ENCODE assay signal across 8 cellular contexts in genomic region chr19:55173717-55174409, GRCh38. TPM values are rescaled to one million over a fixed set of nuclear protein-coding genes. Genes with fewer than 3 reads are reported as not detected.
DNase-seq lines count a peak whose midpoint lies in the region; ATAC-seq, FAIRE-seq and TF ChIP-seq lines count a peak whose summit lies in the region.

No MANE protein-coding gene starts in this region.

- no peak for ATAC-seq in GM18505 (IDR thresholded peaks at IDR 0.05; ENCODE audit: unreplicated experiment)
- ATAC-seq in HG02884 (IDR thresholded peaks at IDR 0.05; ENCODE audit: unreplicated experiment): no peak

- peak overlapping the region; percentile 66 for H3K4me3 ChIP-seq in BJ (ENCODE audit: low read depth, low read length)
- peak overlapping the region; percentile 13 for H3K4me3 ChIP-seq in HL-60 (replicated peaks; ENCODE audit: insufficient read depth, low read length)
- H3K4me3 ChIP-seq in SJCRH30: peak overlapping the region; percentile 48
- H3K4me3 ChIP-seq in bronchial epithelial cell (ENCODE audit: low read depth, low read length): peak overlapping the region; percentile 37

- POLR2A ChIA-PET in BJ (lab: Charles Lee): interaction anchor here (0.5 kb wide), 1 partner anchor 83 kb away, joined by 9 read pairs; no protein-coding TSS in a partner anchor

- H3K27ac ChIP-seq in HL-60 (replicated peaks) (no peak overlapping the region), SJCRH30 (no peak overlapping the region)

- TF ChIP-seq CTCF in BJ (IDR thresholded peaks at IDR 0.05; ENCODE audit: insufficient read depth, low read depth, low read length): peak; percentile 23; the same call in 1 of the 2 replicates
- no peak for TF ChIP-seq CTCF in HL-60 (IDR thresholded peaks at IDR 0.05; ENCODE audit: insufficient read depth, low read length)
- TF ChIP-seq CTCF in bronchial epithelial cell (IDR thresholded peaks at IDR 0.05; ENCODE audit: insufficient read depth, low read length, severe bottlenecking): no peak

- TF ChIP-seq POLR2A in GM18505 (IDR thresholded peaks at IDR 0.05; ENCODE audit: borderline replicate concordance, extremely low read depth, insufficient read depth, insufficient read length): no peak

- H3K36me3 Mint-ChIP-seq in immature natural killer cell: no peaks in the 10 kb centered on the region

- peaks cover 0 to 4% (median 0%) of the 10 kb centered on the region in 6 donors for H3K9me3 Mint-ChIP-seq in immature natural killer cell

- H3K36me3 ChIP-seq in BJ (ENCODE audit: control insufficient read depth, insufficient read depth, low read length): no peaks in the 10 kb centered on the region
- H3K36me3 ChIP-seq in SJCRH30: no peaks in the 10 kb centered on the region
- no peaks in the 10 kb centered on the region for H3K36me3 ChIP-seq in bronchial epithelial cell (ENCODE audit: control insufficient read depth, insufficient read depth, low read length)

- no peaks in the 10 kb centered on the region for H3K9me3 ChIP-seq in SJCRH30 (replicated peaks)

- H3K4me1 ChIP-seq in SJCRH30: 0 out of 2 replicates have a peak, but pooled peaks cover 1% of the 10 kb centered on the region

- peaks cover 16 to 19% of the 10 kb centered on the region in 2 donors for H3K4me1 Mint-ChIP-seq in immature natural killer cell

- DNase-seq in BJ (ENCODE audit: low read depth): peak; percentile 47
- no peak for DNase-seq in HL-60 (ENCODE audit: low read depth in 1 of 2, low spot score in 1 of 2)
- DNase-seq in SJCRH30: peak; percentile 51 to 53
- peak; percentile 35 for DNase-seq in bronchial epithelial cell (ENCODE audit: low read depth)
- DNase-seq in immature natural killer cell: peak in 2 of 3 donors; percentile 24 to 25
- DNase-seq in stimulated activated CD4-positive, alpha-beta T cell treated with anti-CD3 and anti-CD28 coated beads, Interleukin-4, amount 100 ng/mL, for 1 hour: peak; percentile 24

- no peak for FAIRE-seq in bronchial epithelial cell (lab: Jason Lieb, UNC)

- H3K27me3 ChIP-seq in BJ (ENCODE audit: control insufficient read depth, insufficient read depth, low read length) (0 out of 2 replicates have a peak, but pooled peaks cover 2% of the 10 kb centered on the region), HL-60 (ENCODE audit: insufficient read depth, poor library complexity, severe bottlenecking) (peaks cover 38% of the 10 kb centered on the region), SJCRH30 (peaks cover 9% of the 10 kb centered on the region; the same call in 1 of the 2 replicates), bronchial epithelial cell (ENCODE audit: control insufficient read depth, insufficient read depth, low read length) (no peaks in the 10 kb centered on the region)

- peak overlapping the region; percentile 73 to 78 (median 75) for H3K4me3 Mint-ChIP-seq in immature natural killer cell

- H3K27me3 Mint-ChIP-seq in immature natural killer cell (ENCODE audit: low read depth in 3 of 3): peaks cover 23 to 51% (median 33%) of the 10 kb centered on the region in 3 donors

- CTCF ChIA-PET in BJ (lab: Yijun Ruan, JAX): interaction anchor here (1.0 to 1.1 kb wide), 3 partner anchors 13 to 294 kb away, joined by 3 to 10 read pairs (median 4); no protein-coding TSS in a partner anchor

- H3K27ac Mint-ChIP-seq in immature natural killer cell: no peak overlapping the region

RNA-seq across cellular contexts. Expression of gene SYT5, which starts 6.2 kb away (rescaled TPM):
- polyA plus RNA-seq in BJ (2011; rRNA removed): 0.26 and 0.47 TPM in 2 replicates
- polyA minus RNA-seq in BJ (2011; rRNA and poly(A)+ RNA removed): 0.26 TPM in 1 of 2 replicates, not detected in the other
- 0.36 TPM in 1 of 2 replicates, not detected in the other for total RNA-seq in SJCRH30 (2014; rRNA removed; shearing (Covaris generic))
- total RNA-seq in bronchial epithelial cell: 0.13 and 0.26 TPM in 2 replicates
- under 1 TPM in 2 of 3 donors, not detected in 1; 0.55 to 0.96 TPM for polyA plus RNA-seq in immature natural killer cell

RNA-seq across cellular contexts. Expression of gene DNAAF3, which starts 7.5 kb away (rescaled TPM):
- polyA plus RNA-seq in BJ (2011; rRNA removed): 0.39 and 0.51 TPM in 2 replicates
- polyA minus RNA-seq in BJ (2011; rRNA and poly(A)+ RNA removed): 0.26 TPM in 1 of 2 replicates, not detected in the other
- total RNA-seq in SJCRH30 (2014; rRNA removed; shearing (Covaris generic)): 9.1 and 14.0 TPM in 2 replicates
- total RNA-seq in bronchial epithelial cell: 0.53 and 0.77 TPM in 2 replicates
- not detected for polyA plus RNA-seq in immature natural killer cell

RNA-seq across cellular contexts. Expression of gene TNNI3, which starts 16.3 kb away (rescaled TPM):
- polyA plus RNA-seq in BJ (2011; rRNA removed) (0.12 TPM in 1 of 2 replicates, not detected in the other), immature natural killer cell (1 to 10 TPM in 1 of 3 donors, not detected in 2; 1.5 TPM)
- polyA minus RNA-seq in BJ (2011; rRNA and poly(A)+ RNA removed): not detected in 2 replicates
- total RNA-seq in SJCRH30 (2014; rRNA removed; shearing (Covaris generic)): 2.4 and 2.5 TPM in 2 replicates
- 0.53 and 1.0 TPM in 2 replicates for total RNA-seq in bronchial epithelial cell

RNA-seq across cellular contexts. Expression of gene TNNT1, which starts 24.9 kb away (rescaled TPM):
- 10.4 and 10.5 TPM in 2 replicates for polyA plus RNA-seq in BJ (2011; rRNA removed)
- 0.93 and 1.1 TPM in 2 replicates for polyA minus RNA-seq in BJ (2011; rRNA and poly(A)+ RNA removed)
- total RNA-seq in SJCRH30 (2014; rRNA removed; shearing (Covaris generic)): 599 and 612 TPM in 2 replicates
- total RNA-seq in bronchial epithelial cell: 65.0 and 151 TPM in 2 replicates
- polyA plus RNA-seq in immature natural killer cell: not detected

RNA-seq across cellular contexts. Expression of gene PTPRH, which starts 35.4 kb away (rescaled TPM):
- polyA plus RNA-seq in BJ (2011; rRNA removed) (2.2 and 4.3 TPM in 2 replicates), immature natural killer cell (not detected)
- 3.9 and 6.0 TPM in 2 replicates for polyA minus RNA-seq in BJ (2011; rRNA and poly(A)+ RNA removed)
- 0.94 and 1.4 TPM in 2 replicates for total RNA-seq in SJCRH30 (2014; rRNA removed; shearing (Covaris generic))
- total RNA-seq in bronchial epithelial cell: 3.9 and 7.4 TPM in 2 replicates

Comparison
In these comparisons a context has a peak if more than half of its experiments do, and no peak if none do; other contexts are left out.
1. DNase-seq: peak in BJ (single experiment), SJCRH30 (2 of 2), bronchial epithelial cell (single experiment), immature natural killer cell (2 of 3) and stimulated activated CD4-positive, alpha-beta T cell treated with anti-CD3 and anti-CD28 coated beads, Interleukin-4, amount 100 ng/mL, for 1 hour (single experiment); none in HL-60 (0 of 2).
2. H3K4me3 ChIP-seq: peak in every context shown above with its lines; median percentile 66 in BJ; 48 in SJCRH30; 37 in bronchial epithelial cell; 13 in HL-60.